Comparison of ENCODE assay signal across 30 cellular contexts in genomic region chr16:55072976-55073375, GRCh38.
"Had no signal": no experiment of that assay in that cellular context is flagged by ENCODE, and none has a peak within 500 bp of the region (broad histone marks: within the 10 kb centered on the region; RNA-seq: fewer than 3 reads in every experiment).

No MANE protein-coding gene starts in this region.

- H3K27me3 ChIP-seq: colonic mucosa, esophagus muscularis mucosa, esophagus squamous epithelium, foreskin keratinocyte, gastrocnemius medialis, gastroesophageal sphincter, hepatocyte had no signal

- H3K4me3 Mint-ChIP-seq: dendritic cell treated with granulocyte-macrophage colony-stimulating factor and Interleukin-4, amounts not matched to agents 40 ng/mL and 50 ng/mL, for 4 days; effector memory CD8-positive, alpha-beta T cell; endodermal cell had no signal

- H3K4me2 ChIP-seq: hepatocyte had no signal

- H3K4me1 ChIP-seq: colonic mucosa, esophagus muscularis mucosa, esophagus squamous epithelium, foreskin keratinocyte, gastrocnemius medialis, gastroesophageal sphincter, heart left ventricle, heart right ventricle had no signal

- H3K4me3 ChIP-seq: colonic mucosa, coronary artery, dorsolateral prefrontal cortex, esophagus muscularis mucosa, esophagus squamous epithelium, gastrocnemius medialis, gastroesophageal sphincter, heart left ventricle, heart right ventricle, hepatocyte had no signal

- H3K27ac Mint-ChIP-seq: dendritic cell treated with granulocyte-macrophage colony-stimulating factor and Interleukin-4, amounts not matched to agents 40 ng/mL and 50 ng/mL, for 4 days; endodermal cell had no signal

- H3K79me2 ChIP-seq: hepatocyte had no signal

- H3K36me3 ChIP-seq: colonic mucosa, esophagus muscularis mucosa, esophagus squamous epithelium, gastrocnemius medialis, gastroesophageal sphincter, heart left ventricle, heart right ventricle had no signal

- DNase-seq: colonic mucosa; cortex of kidney; dermis blood vessel endothelial cell; dorsolateral prefrontal cortex; effector CD4-positive, alpha-beta T cell; effector CD8-positive, alpha-beta T cell; effector memory CD4-positive, alpha-beta T cell; effector memory CD8-positive, alpha-beta T cell; erythroblast; esophagus squamous epithelium; foreskin fibroblast; foreskin keratinocyte; foreskin melanocyte; gastrocnemius medialis; glutamatergic neuron; head of caudate nucleus; heart left ventricle; heart right ventricle had no signal

- H3K9me3 Mint-ChIP-seq: dendritic cell treated with granulocyte-macrophage colony-stimulating factor and Interleukin-4, amounts not matched to agents 40 ng/mL and 50 ng/mL, for 4 days; endodermal cell had no signal

- FAIRE-seq: colon, endometrium, endothelial cell of umbilical vein, frontal cortex had no signal

- H3K27ac ChIP-seq: colonic mucosa, coronary artery, dorsolateral prefrontal cortex, epithelial cell of prostate, esophagus muscularis mucosa, esophagus squamous epithelium, foreskin keratinocyte, gastrocnemius medialis, gastroesophageal sphincter, heart left ventricle, heart right ventricle, hepatocyte had no signal

- H3K9me3 ChIP-seq: colonic mucosa, esophagus muscularis mucosa, esophagus squamous epithelium, gastrocnemius medialis, heart left ventricle, heart right ventricle had no signal

- H2AFZ ChIP-seq: hepatocyte had no signal

- ATAC-seq: effector memory CD8-positive, alpha-beta T cell; esophagus mucosa; foreskin keratinocyte; gastrocnemius medialis; gastroesophageal sphincter; heart left ventricle; heart right ventricle had no signal
